14 cellular contexts compared by ENCODE assay signal in the genomic region with DNA sequence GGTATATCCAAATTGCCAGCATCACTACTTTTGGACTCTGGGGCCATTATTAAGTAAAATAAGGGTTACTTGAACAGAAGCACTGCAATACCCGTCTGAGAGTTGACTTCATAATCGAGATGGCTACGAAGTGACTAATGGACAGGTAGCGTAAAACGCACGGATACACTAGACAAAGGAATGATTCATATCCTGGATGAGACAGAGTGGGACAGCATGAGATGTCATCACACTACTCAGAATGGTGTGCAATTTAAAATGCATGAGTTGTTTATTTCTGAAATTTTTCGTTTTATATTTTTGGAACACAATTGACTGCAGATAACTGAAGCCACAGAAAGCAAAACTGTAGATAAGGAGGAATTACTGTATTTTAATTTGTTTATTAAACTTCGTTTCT.
DNase-seq lines count a peak whose midpoint lies in the region; ATAC-seq and TF ChIP-seq lines count a peak whose summit lies in the region.
"Had no signal": no experiment of that assay in that cellular context is flagged by ENCODE, and none has a peak within 500 bp of the region (broad histone marks: within the 10 kb centered on the region; RNA-seq: fewer than 3 reads in every experiment).

No MANE protein-coding gene starts in this region.

- no peaks in the 10 kb centered on the region for H3K27me3 ChIP-seq in foreskin keratinocyte
- no peaks in the 10 kb centered on the region for H3K27me3 ChIP-seq in spleen (replicated peaks in 1 of 7)
- H3K27me3 ChIP-seq: gastrocnemius medialis had no signal

- H3K9me3 ChIP-seq in spleen = no peaks in the 10 kb centered on the region
- H3K9me3 ChIP-seq: gastrocnemius medialis had no signal

- H3K4me3 ChIP-seq in AG09309 (ENCODE audit: control insufficient read depth, low read depth, low read length) (no peak overlapping the region), spleen (no peak overlapping the region)
- H3K4me3 ChIP-seq: coronary artery, gastrocnemius medialis had no signal

- no peak for TF ChIP-seq POLR2A in spleen (IDR thresholded peaks at IDR 0.05)

- peak; percentile 52 for DNase-seq in AG09309 (ENCODE audit: low read depth)
- DNase-seq in HPDE6-E6E7 (ENCODE audit: extremely low spot score) = peak; percentile 63
- peak; percentile 86 to 94 for DNase-seq in foreskin keratinocyte
- DNase-seq in activated CD4-positive, CD25-positive, alpha-beta regulatory T cell (lab: John Stamatoyannopoulos, UW) = no peak
- DNase-seq in spleen = no peak
- DNase-seq: activated naive CD4-positive, alpha-beta T cell treated with anti-CD3 and anti-CD28 coated beads, Interleukin-2, amount 50 U/mL, for 16 hours; gastrocnemius medialis; kidney; NCI-H446; SHP77 had no signal

- ATAC-seq in SK-N-SH treated with all-trans-retinoic acid at 6 μM for 48 hours (peak; percentile 65), foreskin keratinocyte (peak; percentile 100), HG03442 (IDR thresholded peaks at IDR 0.05; ENCODE audit: unreplicated experiment) (no peak), GM18867 (IDR thresholded peaks at IDR 0.05; ENCODE audit: unreplicated experiment) (no peak)
- ATAC-seq: gastrocnemius medialis had no signal

- peaks cover 25% of the 10 kb centered on the region for H3K4me1 ChIP-seq in foreskin keratinocyte
- peaks cover 0 to 7% (median 0%) of the 10 kb centered on the region in 6 donors for H3K4me1 ChIP-seq in spleen

- H3K27ac ChIP-seq in foreskin keratinocyte = peak overlapping the region; percentile 39
- no peak overlapping the region for H3K27ac ChIP-seq in spleen
- H3K27ac ChIP-seq: coronary artery, gastrocnemius medialis had no signal

- no peaks in the 10 kb centered on the region for H3K36me3 ChIP-seq in spleen
- H3K36me3 ChIP-seq: gastrocnemius medialis had no signal

- intact Hi-C loops in spleen (cut with DNase I; ENCODE audit: low total_unique reads) = no loop called here

- 79 to 95% (median 88%) methylated on average over 8 of the region's 8 CpGs for WGBS in spleen, 5 donors

- TF ChIP-seq CTCF in AG09309 (IDR thresholded peaks at IDR 0.05; ENCODE audit: control insufficient read depth, insufficient read depth, low read depth, low read length, missing control alignments) (no peak), foreskin keratinocyte (conservative IDR thresholded peaks at IDR 0.05) (no peak), spleen (IDR thresholded peaks at IDR 0.05 in 8 of 11, conservative IDR thresholded peaks at IDR 0.05 in 3 of 11) (no peak)

TF ChIP-seq in SK-N-SH treated with all-trans-retinoic acid at 6 μM for 48 hours, 23 proteins besides CTCF, POLR2A, EP300 and RAD21:
- 0 out of 2 replicates have a peak, but pooled peaks have one; percentile 9 for TF ChIP-seq SNAI2 (CRISPR knock-in tag; IDR thresholded peaks at IDR 0.05)
- TF ChIP-seq, protein P1, sequence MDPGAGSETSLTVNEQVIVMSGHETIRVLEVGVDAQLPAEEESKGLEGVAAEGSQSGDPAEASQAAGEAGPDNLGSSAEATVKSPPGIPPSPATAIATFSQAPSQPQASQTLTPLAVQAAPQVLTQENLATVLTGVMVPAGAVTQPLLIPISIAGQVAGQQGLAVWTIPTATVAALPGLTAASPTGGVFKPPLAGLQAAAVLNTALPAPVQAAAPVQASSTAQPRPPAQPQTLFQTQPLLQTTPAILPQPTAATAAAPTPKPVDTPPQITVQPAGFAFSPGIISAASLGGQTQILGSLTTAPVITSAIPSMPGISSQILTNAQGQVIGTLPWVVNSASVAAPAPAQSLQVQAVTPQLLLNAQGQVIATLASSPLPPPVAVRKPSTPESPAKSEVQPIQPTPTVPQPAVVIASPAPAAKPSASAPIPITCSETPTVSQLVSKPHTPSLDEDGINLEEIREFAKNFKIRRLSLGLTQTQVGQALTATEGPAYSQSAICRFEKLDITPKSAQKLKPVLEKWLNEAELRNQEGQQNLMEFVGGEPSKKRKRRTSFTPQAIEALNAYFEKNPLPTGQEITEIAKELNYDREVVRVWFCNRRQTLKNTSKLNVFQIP (CRISPR knock-in tag; IDR thresholded peaks at IDR 0.05; ENCODE audit: borderline replicate concordance, low read depth) = 0 out of 2 replicates have a peak, but pooled peaks have one; percentile 61
- peak; percentile 43; the same call in 1 of the 2 replicates for TF ChIP-seq ZC3H10 (CRISPR knock-in tag; IDR thresholded peaks at IDR 0.05)
- TF ChIP-seq, protein P2, sequence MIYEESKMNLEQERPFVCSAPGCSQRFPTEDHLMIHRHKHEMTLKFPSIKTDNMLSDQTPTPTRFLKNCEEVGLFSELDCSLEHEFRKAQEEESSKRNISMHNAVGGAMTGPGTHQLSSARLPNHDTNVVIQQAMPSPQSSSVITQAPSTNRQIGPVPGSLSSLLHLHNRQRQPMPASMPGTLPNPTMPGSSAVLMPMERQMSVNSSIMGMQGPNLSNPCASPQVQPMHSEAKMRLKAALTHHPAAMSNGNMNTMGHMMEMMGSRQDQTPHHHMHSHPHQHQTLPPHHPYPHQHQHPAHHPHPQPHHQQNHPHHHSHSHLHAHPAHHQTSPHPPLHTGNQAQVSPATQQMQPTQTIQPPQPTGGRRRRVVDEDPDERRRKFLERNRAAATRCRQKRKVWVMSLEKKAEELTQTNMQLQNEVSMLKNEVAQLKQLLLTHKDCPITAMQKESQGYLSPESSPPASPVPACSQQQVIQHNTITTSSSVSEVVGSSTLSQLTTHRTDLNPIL (CRISPR knock-in tag; IDR thresholded peaks at IDR 0.05; ENCODE audit: low read depth) = peak; percentile 29; the same call in 1 of the 2 replicates
- no peak for TF ChIP-seq ZNF8 (CRISPR knock-in tag; IDR thresholded peaks at IDR 0.05)
- TF ChIP-seq OSR1 (CRISPR knock-in tag; IDR thresholded peaks at IDR 0.05) = no peak
- no peak for TF ChIP-seq CSDC2 (CRISPR knock-in tag; IDR thresholded peaks at IDR 0.05)

Comparison
In these comparisons a context has a peak if more than half of its experiments do, and no peak if none do; other contexts are left out.
1. DNase-seq: peak in AG09309 (single experiment), HPDE6-E6E7 (single experiment) and foreskin keratinocyte (2 of 2); none in activated CD4-positive, CD25-positive, alpha-beta regulatory T cell (0 of 4) and spleen (single experiment).
2. ATAC-seq: peak in SK-N-SH treated with all-trans-retinoic acid at 6 μM for 48 hours (single experiment) and foreskin keratinocyte (single experiment); none in HG03442 (single experiment) and GM18867 (single experiment).